In the genomic region with DNA sequence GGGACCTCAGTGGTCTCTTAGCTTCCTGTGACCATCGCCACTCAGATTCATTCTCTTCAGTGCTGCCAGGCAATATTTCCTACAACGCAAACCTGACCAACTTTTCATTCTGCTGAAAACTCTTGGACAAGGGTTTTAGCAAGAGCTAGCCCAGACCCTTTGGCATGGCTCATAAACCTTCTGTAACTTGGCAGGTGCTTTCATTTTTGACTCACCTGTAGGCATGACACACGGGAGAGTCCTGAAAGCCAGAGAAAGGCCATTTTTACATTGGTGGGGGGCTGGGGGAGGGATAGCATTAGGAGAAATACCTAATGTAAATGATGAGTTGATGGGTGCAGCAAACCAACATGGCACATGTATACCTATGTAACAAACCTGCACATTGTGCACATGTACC, we compare ENCODE assay signal across 3 cellular contexts. TPM values are rescaled to one million over a fixed set of nuclear protein-coding genes. Genes with fewer than 3 reads are reported as not detected.
"Had no signal": no experiment of that assay in that cellular context is flagged by ENCODE, and none has a peak within 500 bp of the region (broad histone marks: within the 10 kb centered on the region; RNA-seq: fewer than 3 reads in every experiment).

No MANE protein-coding gene starts in this region.

RNA-seq across cellular contexts. Expression of gene NRN1, which starts 38.7 kb away (rescaled TPM):
- total RNA-seq: H7, HT-29, IMR-90 had no signal
- polyA plus RNA-seq: IMR-90 had no signal
